Comparison of ENCODE assay signal across 29 cellular contexts in the genomic region with DNA sequence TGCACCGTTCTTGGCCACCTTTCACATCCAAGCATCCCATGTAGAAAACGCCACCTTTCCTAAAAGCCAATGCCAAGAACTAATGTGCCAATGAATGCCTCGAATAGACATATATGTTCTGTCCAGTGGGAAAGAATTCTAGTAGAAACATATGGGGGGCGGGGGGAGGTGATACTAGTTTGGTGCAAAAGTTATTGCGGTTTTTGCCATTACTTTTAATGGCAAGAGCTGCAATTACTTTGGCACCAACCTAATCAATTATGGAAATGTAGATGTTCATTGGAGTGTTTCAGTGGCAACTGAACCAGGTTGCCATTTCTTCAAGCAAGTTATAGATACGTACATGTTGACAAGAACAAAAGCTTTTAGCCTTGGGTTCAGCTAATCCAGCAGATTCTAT. TPM values are rescaled to one million over a fixed set of nuclear protein-coding genes. Genes with fewer than 3 reads are reported as not detected.
"Had no signal": no experiment of that assay in that cellular context is flagged by ENCODE, and none has a peak within 500 bp of the region (broad histone marks: within the 10 kb centered on the region; RNA-seq: fewer than 3 reads in every experiment).

No MANE protein-coding gene starts in this region.

- H3K4me1 ChIP-seq: colonic mucosa, esophagus squamous epithelium, gastrocnemius medialis, heart right ventricle, left lung, lower lobe of right lung had no signal

- H3K9me3 Mint-ChIP-seq: dendritic cell treated with granulocyte-macrophage colony-stimulating factor and Interleukin-4, amounts not matched to agents 40 ng/mL and 50 ng/mL, for 4 days; effector memory CD8-positive, alpha-beta T cell; endodermal cell; naive thymus-derived CD4-positive, alpha-beta T cell had no signal

- H3K36me3 ChIP-seq: colonic mucosa, esophagus squamous epithelium, gastrocnemius medialis, heart right ventricle, left lung, lower lobe of right lung had no signal

- ATAC-seq: effector memory CD8-positive, alpha-beta T cell; esophagus mucosa; gastrocnemius medialis; heart right ventricle; left lung; left ventricle myocardium superior; lower lobe of right lung; naive thymus-derived CD4-positive, alpha-beta T cell had no signal

- H3K27me3 ChIP-seq: colonic mucosa, esophagus squamous epithelium, gastrocnemius medialis, heart right ventricle, left lung had no signal

- H3K4me3 ChIP-seq: colonic mucosa, esophagus squamous epithelium, gastrocnemius medialis, heart right ventricle, left lung, lower lobe of right lung had no signal

- H3K4me3 Mint-ChIP-seq: dendritic cell treated with granulocyte-macrophage colony-stimulating factor and Interleukin-4, amounts not matched to agents 40 ng/mL and 50 ng/mL, for 4 days; effector memory CD8-positive, alpha-beta T cell; endodermal cell; naive thymus-derived CD4-positive, alpha-beta T cell had no signal

- H3K27ac Mint-ChIP-seq: dendritic cell treated with granulocyte-macrophage colony-stimulating factor and Interleukin-4, amounts not matched to agents 40 ng/mL and 50 ng/mL, for 4 days; effector memory CD8-positive, alpha-beta T cell; endodermal cell; naive thymus-derived CD4-positive, alpha-beta T cell had no signal

- H3K9me3 ChIP-seq: colonic mucosa, esophagus squamous epithelium, gastrocnemius medialis, heart right ventricle, left lung, lower lobe of right lung had no signal

- DNase-seq: colonic mucosa; cortex of kidney; effector CD8-positive, alpha-beta T cell; effector memory CD8-positive, alpha-beta T cell; endodermal cell; erythroblast; esophagus squamous epithelium; foreskin fibroblast; foreskin melanocyte; gastrocnemius medialis; glutamatergic neuron; heart right ventricle; hippocampal formation; left cardiac atrium; left lung; left ventricle myocardium superior; lower lobe of right lung; mesendoderm; midbrain; naive thymus-derived CD4-positive, alpha-beta T cell had no signal

- FAIRE-seq: endometrium, keratinocyte had no signal

- H3K27me3 Mint-ChIP-seq: dendritic cell treated with granulocyte-macrophage colony-stimulating factor and Interleukin-4, amounts not matched to agents 40 ng/mL and 50 ng/mL, for 4 days had no signal

- H3K4me1 Mint-ChIP-seq: endodermal cell; naive thymus-derived CD4-positive, alpha-beta T cell had no signal

- H3K27ac ChIP-seq: colonic mucosa, epithelial cell of prostate, esophagus squamous epithelium, gastrocnemius medialis, heart right ventricle, left lung, lower lobe of right lung had no signal

RNA-seq across cellular contexts. Expression of a gene that starts 34.6 kb away (rescaled TPM):
- total RNA-seq: dermis microvascular lymphatic vessel endothelial cell; gastrocnemius medialis; glomerular endothelial cell; heart right ventricle; left cardiac atrium; left lung; left ventricle myocardium superior; lower lobe of right lung; lung microvascular endothelial cell; mononuclear cell; naive thymus-derived CD4-positive, alpha-beta T cell had no signal
- polyA plus RNA-seq: naive thymus-derived CD4-positive, alpha-beta T cell had no signal
